Comparison of ENCODE assay signal across 33 cellular contexts in genomic region chr9:130636648-130637020, GRCh38. TPM values are rescaled to one million over a fixed set of nuclear protein-coding genes. Genes with fewer than 3 reads are reported as not detected.
"Had no signal": no experiment of that assay in that cellular context is flagged by ENCODE, and none has a peak within 500 bp of the region (broad histone marks: within the 10 kb centered on the region; RNA-seq: fewer than 3 reads in every experiment).

No MANE protein-coding gene starts in this region.

- H3K9me3 ChIP-seq: colonic mucosa, gastrocnemius medialis, mucosa of descending colon, psoas muscle, sigmoid colon, testis, tibial artery had no signal

- H3K27me3 ChIP-seq: colonic mucosa, gastrocnemius medialis, neural progenitor cell, sigmoid colon, testis, tibial artery had no signal

- H3K4me1 Mint-ChIP-seq: endodermal cell; mesothelial cell of epicardium; stimulated activated memory B cell treated with anti-CD40 and anti-IgM and Interleukin-4, amounts not matched to agents 10 μg/mL and 1 μg/mL and 100 μg/mL, for 72 hours had no signal

- DNase-seq: colonic mucosa; effector CD8-positive, alpha-beta T cell; endodermal cell; foreskin fibroblast; gastrocnemius medialis; kidney; mesenchymal stem cell; naive B cell; right cardiac atrium; sigmoid colon; stimulated activated CD4-positive, alpha-beta T cell treated with anti-CD3 and anti-CD28 coated beads, Interleukin-4, amount 100 ng/mL, for 4 hours; stimulated activated naive CD8-positive, alpha-beta T cell treated with anti-CD3 and anti-CD28 coated beads, Interleukin-15, Interleukin-2, amounts not matched to agents 100 U/mL and 50 U/mL, for 24 hours; substantia nigra; testis had no signal

- H3K9me3 Mint-ChIP-seq: dendritic cell treated with granulocyte-macrophage colony-stimulating factor and Interleukin-4, amounts not matched to agents 40 ng/mL and 50 ng/mL, for 4 days; endodermal cell; mesothelial cell of epicardium; naive B cell; natural killer cell treated with Interleukin-12 subunit alpha and Interleukin-12 subunit beta and Interleukin-15 and Interleukin-18, amount 100 ng/mL, for 72 hours; neural progenitor cell; stimulated activated memory B cell treated with anti-CD40 and anti-IgM and Interleukin-4, amounts not matched to agents 10 μg/mL and 1 μg/mL and 100 μg/mL, for 72 hours; type B pancreatic cell had no signal

- H3K36me3 Mint-ChIP-seq: natural killer cell treated with Interleukin-12 subunit alpha and Interleukin-12 subunit beta and Interleukin-15 and Interleukin-18, amount 100 ng/mL, for 72 hours had no signal

- H3K4me1 ChIP-seq: colonic mucosa, gastrocnemius medialis, parathyroid adenoma, psoas muscle, sigmoid colon, testis, tibial artery had no signal

- ATAC-seq: esophagus mucosa; gastrocnemius medialis; left lobe of liver; mucosa of descending colon; natural killer cell treated with Interleukin-12 subunit alpha and Interleukin-12 subunit beta and Interleukin-15 and Interleukin-18, amount 100 ng/mL, for 72 hours; psoas muscle; right cardiac atrium; stimulated activated memory B cell treated with anti-CD40 and anti-IgM and Interleukin-4, amounts not matched to agents 10 μg/mL and 1 μg/mL and 100 μg/mL, for 72 hours had no signal

- H3K27ac ChIP-seq: colonic mucosa, epithelial cell of prostate, gastrocnemius medialis, neural progenitor cell, parathyroid adenoma, psoas muscle, sigmoid colon, testis, tibial artery had no signal

- H3K4me3 ChIP-seq: colonic mucosa, gastrocnemius medialis, lung, mucosa of descending colon, neural progenitor cell, psoas muscle, sigmoid colon, testis, tibial artery had no signal

- H3K27me3 Mint-ChIP-seq: dendritic cell treated with granulocyte-macrophage colony-stimulating factor and Interleukin-4, amounts not matched to agents 40 ng/mL and 50 ng/mL, for 4 days; naive B cell; natural killer cell treated with Interleukin-12 subunit alpha and Interleukin-12 subunit beta and Interleukin-15 and Interleukin-18, amount 100 ng/mL, for 72 hours; stimulated activated memory B cell treated with anti-CD40 and anti-IgM and Interleukin-4, amounts not matched to agents 10 μg/mL and 1 μg/mL and 100 μg/mL, for 72 hours; type B pancreatic cell had no signal

- H3K36me3 ChIP-seq: neural progenitor cell had no signal

- H3K27ac Mint-ChIP-seq: dendritic cell treated with granulocyte-macrophage colony-stimulating factor and Interleukin-4, amounts not matched to agents 40 ng/mL and 50 ng/mL, for 4 days; endodermal cell; mesothelial cell of epicardium; natural killer cell treated with Interleukin-12 subunit alpha and Interleukin-12 subunit beta and Interleukin-15 and Interleukin-18, amount 100 ng/mL, for 72 hours; neural progenitor cell; stimulated activated memory B cell treated with anti-CD40 and anti-IgM and Interleukin-4, amounts not matched to agents 10 μg/mL and 1 μg/mL and 100 μg/mL, for 72 hours; type B pancreatic cell had no signal

- H3K4me3 Mint-ChIP-seq: dendritic cell treated with granulocyte-macrophage colony-stimulating factor and Interleukin-4, amounts not matched to agents 40 ng/mL and 50 ng/mL, for 4 days; endodermal cell; mesothelial cell of epicardium; naive B cell; natural killer cell treated with Interleukin-12 subunit alpha and Interleukin-12 subunit beta and Interleukin-15 and Interleukin-18, amount 100 ng/mL, for 72 hours; neural progenitor cell; stimulated activated memory B cell treated with anti-CD40 and anti-IgM and Interleukin-4, amounts not matched to agents 10 μg/mL and 1 μg/mL and 100 μg/mL, for 72 hours; type B pancreatic cell had no signal

RNA-seq across cellular contexts. Expression of gene PRDM12, which starts 27.8 kb away (rescaled TPM):
- total RNA-seq: colonic mucosa, endodermal cell, esophagus mucosa, gastrocnemius medialis, glomerular endothelial cell, kidney, liver, mesothelial cell of epicardium, osteoblast, psoas muscle, renal cortical epithelial cell, right cardiac atrium, sigmoid colon, skeletal muscle tissue had no signal
- polyA plus RNA-seq: sigmoid colon had no signal
